ENCODE assay signal across 9 cellular contexts in genomic region chr17:73196500-73196899, GRCh38. TPM values are rescaled to one million over a fixed set of nuclear protein-coding genes. Genes with fewer than 3 reads are reported as not detected.
DNase-seq lines count a peak whose midpoint lies in the region; ATAC-seq and TF ChIP-seq lines count a peak whose summit lies in the region.
"Had no signal": no experiment of that assay in that cellular context is flagged by ENCODE, and none has a peak within 500 bp of the region (broad histone marks: within the 10 kb centered on the region; RNA-seq: fewer than 3 reads in every experiment).

No MANE protein-coding gene starts in this region.

- no peaks in the 10 kb centered on the region for H3K9me3 ChIP-seq in osteoblast (ENCODE audit: low read depth, low read length)

- no peaks in the 10 kb centered on the region for H3K27me3 ChIP-seq in osteoblast (ENCODE audit: insufficient read depth, low read length)

- H3K27ac ChIP-seq in epithelial cell of prostate (peak overlapping the region; percentile 2), osteoblast (ENCODE audit: low read depth, low read length) (no peak overlapping the region)

- H3K4me2 ChIP-seq in osteoblast (ENCODE audit: insufficient read depth, low read length): no peak overlapping the region

- peak; percentile 89 for DNase-seq in ELF-1 (ENCODE audit: low read depth, low spot score)
- peak; percentile 86 for DNase-seq in NCI-H510A (lab: John Stamatoyannopoulos, UW)
- no peak for DNase-seq in epithelial cell of prostate (ENCODE audit: low read depth, low spot score)
- no peak for DNase-seq in osteoblast (ENCODE audit: insufficient read length, low spot score, missing footprints)
- DNase-seq in NK-92 (lab: John Stamatoyannopoulos, UW; ENCODE audit: unreplicated experiment): no peak
- DNase-seq in activated T-cell treated with anti-CD3 and anti-CD28 coated beads, Interleukin-2, amount 50 U/mL, for 48 hours: no peak
- DNase-seq: MV-4-11 had no signal

- H2AFZ ChIP-seq in osteoblast (ENCODE audit: low read length): no peak overlapping the region

- ATAC-seq in HG02938 (IDR thresholded peaks at IDR 0.05; ENCODE audit: unreplicated experiment) (no peak), GM18520 (IDR thresholded peaks at IDR 0.05; ENCODE audit: unreplicated experiment) (no peak)

- H3K79me2 ChIP-seq in osteoblast (ENCODE audit: insufficient read depth, low read length): peaks cover 53% of the 10 kb centered on the region

- peaks cover 56% of the 10 kb centered on the region for H3K36me3 ChIP-seq in osteoblast (ENCODE audit: insufficient read depth, low read length)

- peak; percentile 50 for TF ChIP-seq CTCF in osteoblast (IDR thresholded peaks at IDR 0.05; ENCODE audit: extremely low read depth, low read depth, low read length)

- no peak overlapping the region for H3K4me3 ChIP-seq in osteoblast (ENCODE audit: insufficient read depth, low read length)

- H4K20me1 ChIP-seq in osteoblast (ENCODE audit: insufficient read depth, low read length): peaks cover 21% of the 10 kb centered on the region

- H3K4me1 ChIP-seq in osteoblast (ENCODE audit: insufficient read depth, low read length): peaks cover 19% of the 10 kb centered on the region

RNA-seq across cellular contexts. Expression of gene COG1, which starts 3.6 kb away (rescaled TPM):
- 21.5 and 23.2 TPM in 2 replicates for total RNA-seq in osteoblast

RNA-seq across cellular contexts. Expression of gene SSTR2, which starts 31.7 kb away (rescaled TPM):
- under 0.01 TPM in 2 replicates for total RNA-seq in osteoblast

Comparison
In these comparisons a context has a peak if more than half of its experiments do, and no peak if none do; other contexts are left out.
1. DNase-seq: peak in ELF-1 (single experiment) and NCI-H510A (single experiment); none in epithelial cell of prostate (single experiment), osteoblast (single experiment), NK-92 (single experiment) and activated T-cell treated with anti-CD3 and anti-CD28 coated beads, Interleukin-2, amount 50 U/mL, for 48 hours (0 of 2).